14 cellular contexts compared by ENCODE assay signal in the genomic region with DNA sequence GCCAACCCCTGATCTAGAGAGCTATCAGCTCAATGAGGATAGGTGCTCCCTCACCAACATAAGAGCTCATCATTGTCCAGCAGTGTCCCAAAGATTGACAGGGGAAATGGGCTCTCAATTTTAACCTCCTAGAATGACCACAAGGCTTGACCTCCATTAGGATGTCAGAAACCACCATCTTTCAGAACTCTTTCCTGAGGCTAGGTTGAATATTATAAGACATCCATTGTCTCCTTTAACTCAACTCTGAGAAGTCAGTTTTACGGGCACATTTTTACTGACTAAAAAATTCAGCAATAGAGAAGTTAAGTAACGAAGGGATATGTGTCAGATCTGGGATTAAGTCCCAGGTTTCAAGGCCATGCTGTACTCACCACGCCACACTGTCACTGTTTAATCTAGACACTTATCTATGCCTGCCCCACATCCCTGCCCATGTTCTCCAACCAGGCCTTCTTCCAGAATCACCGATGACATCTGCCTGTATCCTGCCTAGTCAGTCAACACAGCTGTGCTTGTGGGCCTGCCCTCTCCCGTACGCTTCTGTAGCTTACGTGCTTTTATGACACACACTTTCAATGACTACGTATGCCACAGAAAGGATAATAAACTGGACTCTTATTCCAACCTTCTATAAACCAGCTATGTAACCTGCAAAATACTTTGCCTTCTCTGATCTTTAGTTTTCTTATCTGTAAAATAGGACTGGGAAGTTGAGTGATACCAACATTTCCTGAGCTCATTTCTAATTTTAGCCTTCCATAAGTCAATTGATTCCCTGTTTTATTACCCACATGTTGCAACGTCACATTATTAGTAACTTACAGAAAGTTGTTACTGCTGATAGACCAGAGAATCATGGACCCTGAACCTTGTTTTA. TPM values are rescaled to one million over a fixed set of nuclear protein-coding genes. Genes with fewer than 3 reads are reported as not detected.
DNase-seq lines count a peak whose midpoint lies in the region; ATAC-seq and TF ChIP-seq lines count a peak whose summit lies in the region.
"Had no signal": no experiment of that assay in that cellular context is flagged by ENCODE, and none has a peak within 500 bp of the region (broad histone marks: within the 10 kb centered on the region; RNA-seq: fewer than 3 reads in every experiment).

No MANE protein-coding gene starts in this region.

- no peaks in the 10 kb centered on the region for H3K27me3 ChIP-seq in BJ (ENCODE audit: control insufficient read depth, insufficient read depth, low read length)
- H3K27me3 ChIP-seq in IMR-90 (ENCODE audit: control insufficient read depth, insufficient read depth, low read length) = no peaks in the 10 kb centered on the region

- H3K4me2 ChIP-seq in IMR-90 (ENCODE audit: low read depth, low read length) = no peak overlapping the region
- H3K4me2 ChIP-seq: PC-9 had no signal

- H2BK120ac ChIP-seq in IMR-90 (ENCODE audit: low read depth, low read length) = peak overlapping the region; percentile 10; the same call in 1 of the 2 replicates

- H3K4me1 Mint-ChIP-seq in stimulated activated naive CD8-positive, alpha-beta T cell treated with anti-CD3 and anti-CD28 coated beads, Interleukin-15, amount 100 ng/mL, for 72 hours = no peaks in the 10 kb centered on the region
- H3K4me1 Mint-ChIP-seq: activated naive CD8-positive, alpha-beta T cell treated with anti-CD3 and anti-CD28 coated beads, Interleukin-2, amount 10 ng/mL, durations not matched to agents 7 days and 5 days; CD4-positive, alpha-beta memory T cell had no signal

- H4K91ac ChIP-seq in IMR-90 (ENCODE audit: insufficient read depth, low read depth, low read length) = peak overlapping the region; percentile 20; the same call in 1 of the 2 replicates

- H2AK5ac ChIP-seq in IMR-90 (ENCODE audit: low read depth, low read length) = peak overlapping the region; percentile 67

- no peaks in the 10 kb centered on the region for H4K20me1 ChIP-seq in IMR-90 (ENCODE audit: insufficient read depth, low read length)

- no peaks in the 10 kb centered on the region for H3K9me3 ChIP-seq in IMR-90 (ENCODE audit: control insufficient read depth, insufficient read depth, low read length)

- H3K9me1 ChIP-seq in IMR-90 (ENCODE audit: insufficient read depth, low read length) = peaks cover 3% of the 10 kb centered on the region; the same call in 1 of the 2 replicates

- peak overlapping the region; percentile 43 for H2BK5ac ChIP-seq in IMR-90 (ENCODE audit: low read depth, low read length, poor library complexity, severe bottlenecking)

- CTCF ChIA-PET in BJ (lab: Yijun Ruan, JAX) (interaction anchor here (1.2 to 2.3 kb wide), 3 partner anchors 9 to 16 kb away, joined by 4 read pairs; no protein-coding TSS in a partner anchor), IMR-90 (lab: Yijun Ruan, JAX) (interaction anchor here (0.5 to 0.6 kb wide), 2 partner anchors 151 to 191 kb away, joined by 3 read pairs; no protein-coding TSS in a partner anchor)

- peak overlapping the region; percentile 14; the same call in 1 of the 2 replicates for H3K18ac ChIP-seq in IMR-90 (ENCODE audit: low read depth, low read length)

- no CpG with 5 or more reads among the region's 9 CpGs for WGBS in IMR-90 (ENCODE audit: extremely low coverage in 2 of 2, insufficient read length in 1 of 2), 2 experiments

- in situ Hi-C loops in IMR-90 (cut with MboI; ENCODE audit: low sequenced_read_pairs) = no loop called here
- in situ Hi-C loops in SK-MEL-5 (cut with HindIII; ENCODE audit: low pct_unique_long_range_greater_than_20kb, low sequenced_read_pairs) = no loop called here

- 0 out of 4 replicates have a peak overlapping the region, but pooled peaks of 1 of the 2 experiments have one; percentile 1 for H4K8ac ChIP-seq in IMR-90 (ENCODE audit: low read depth in 2 of 2, low read length in 2 of 2)

- POLR2A ChIA-PET in BJ (lab: Charles Lee) = interaction anchor here (0.6 to 0.7 kb wide), 2 partner anchors 401 to 1194 kb away, joined by 4 to 11 read pairs; no protein-coding TSS in a partner anchor
- POLR2A ChIA-PET in IMR-90 (lab: Charles Lee; ENCODE audit: unreplicated experiment) = no interaction called here

- H2BK15ac ChIP-seq in IMR-90 (ENCODE audit: low read depth, low read length) = peak overlapping the region; percentile 45; the same call in 1 of the 3 replicates

- DNase-seq in BJ (ENCODE audit: low read depth) (peak; percentile 11), IMR-90 (peak; percentile 93), SK-MEL-5 (ENCODE audit: low read depth, low spot score) (peak; percentile 20), iris pigment epithelial cell (ENCODE audit: low read depth) (peak; percentile 45), posterior cingulate gyrus (no peak)
- DNase-seq in stimulated activated naive CD8-positive, alpha-beta T cell treated with anti-CD3 and anti-CD28 coated beads, Interleukin-15, amount 100 ng/mL, for 72 hours = no peak
- DNase-seq: activated naive CD8-positive, alpha-beta T cell treated with anti-CD3 and anti-CD28 coated beads, Interleukin-2, amount 10 ng/mL, durations not matched to agents 7 days and 5 days; CD4-positive, alpha-beta memory T cell; head of caudate nucleus; left ventricle myocardium superior; PC-9 had no signal

- peaks cover under 1 to 2% of the 10 kb centered on the region in 2 donors for H3K9me3 Mint-ChIP-seq in stimulated activated naive CD8-positive, alpha-beta T cell treated with anti-CD3 and anti-CD28 coated beads, Interleukin-15, amount 100 ng/mL, for 72 hours
- H3K9me3 Mint-ChIP-seq: activated naive CD8-positive, alpha-beta T cell treated with anti-CD3 and anti-CD28 coated beads, Interleukin-2, amount 10 ng/mL, durations not matched to agents 7 days and 5 days had no signal

- H2BK20ac ChIP-seq in IMR-90 (ENCODE audit: low read depth, low read length) = peak overlapping the region; percentile 41

- H3K27me3 Mint-ChIP-seq in stimulated activated naive CD8-positive, alpha-beta T cell treated with anti-CD3 and anti-CD28 coated beads, Interleukin-15, amount 100 ng/mL, for 72 hours = peaks cover 27% of the 10 kb centered on the region

- TF ChIP-seq POLR2A in IMR-90 (IDR thresholded peaks at IDR 0.05; ENCODE audit: low read depth, low read length) = no peak

- no peak overlapping the region for H2AK9ac ChIP-seq in IMR-90 (replicated peaks; ENCODE audit: low read depth, low read length, poor library complexity)

- no peaks in the 10 kb centered on the region for H3K79me1 ChIP-seq in IMR-90 (ENCODE audit: low read depth in 1 of 2, low read length in 2 of 2)

- no peak overlapping the region for H3K9ac ChIP-seq in IMR-90 (ENCODE audit: low read depth, low read length)

- dilution Hi-C loops in IMR-90 (cut with HindIII; ENCODE audit: low sequenced_read_pairs, unreplicated experiment) = no loop called here

- no peak for TF ChIP-seq RAD21 in IMR-90 (IDR thresholded peaks at IDR 0.05; ENCODE audit: low read length)

- peak overlapping the region; percentile 56 for H2AFZ ChIP-seq in IMR-90 (replicated peaks; ENCODE audit: low read length, poor library complexity)
- H2AFZ ChIP-seq: PC-9 had no signal

- ATAC-seq in IMR-90 (ENCODE audit: low read depth) = peak; percentile 41
- ATAC-seq in GM18498 (IDR thresholded peaks at IDR 0.05; ENCODE audit: unreplicated experiment) = no peak
- ATAC-seq in GM21723 (IDR thresholded peaks at IDR 0.05; ENCODE audit: unreplicated experiment) = no peak
- no peak for ATAC-seq in stimulated activated naive CD8-positive, alpha-beta T cell treated with anti-CD3 and anti-CD28 coated beads, Interleukin-15, amount 100 ng/mL, for 72 hours
- ATAC-seq: left ventricle myocardium superior had no signal

- intact Hi-C loops in IMR-90 (cut with micrococcal nuclease) = no loop called here
- intact Hi-C loops in posterior cingulate gyrus (cut with DNase I) = no loop called here

- no peaks in the 10 kb centered on the region for H3K36me3 ChIP-seq in BJ (ENCODE audit: control insufficient read depth, insufficient read depth, low read length)
- H3K36me3 ChIP-seq in IMR-90 (ENCODE audit: control insufficient read depth, insufficient read depth, low read length) = no peaks in the 10 kb centered on the region

- H3K56ac ChIP-seq in IMR-90 (ENCODE audit: extremely low read depth, insufficient read depth, low read length) = no peak overlapping the region

- no peak overlapping the region for H3K27ac ChIP-seq in IMR-90 (ENCODE audit: insufficient read depth, low read length)
- H3K27ac ChIP-seq: PC-9 had no signal

- peak overlapping the region; percentile 4; the same call in 1 of the 2 replicates for H3K4ac ChIP-seq in IMR-90 (ENCODE audit: low read depth, low read length)

- no peak overlapping the region for H3K4me3 Mint-ChIP-seq in stimulated activated naive CD8-positive, alpha-beta T cell treated with anti-CD3 and anti-CD28 coated beads, Interleukin-15, amount 100 ng/mL, for 72 hours
- H3K4me3 Mint-ChIP-seq: activated naive CD8-positive, alpha-beta T cell treated with anti-CD3 and anti-CD28 coated beads, Interleukin-2, amount 10 ng/mL, durations not matched to agents 7 days and 5 days; CD4-positive, alpha-beta memory T cell had no signal

- H3K4me3 ChIP-seq in BJ (ENCODE audit: low read depth, low read length) (no peak overlapping the region), IMR-90 (ENCODE audit: insufficient read depth, low read depth, low read length) (no peak overlapping the region)
- H3K4me3 ChIP-seq: PC-9 had no signal

- H4K5ac ChIP-seq in IMR-90 (ENCODE audit: low read depth, low read length) = no peak overlapping the region

- TF ChIP-seq CTCF in BJ (IDR thresholded peaks at IDR 0.05; ENCODE audit: insufficient read depth, low read depth, low read length) (no peak), IMR-90 (conservative IDR thresholded peaks at IDR 0.05; ENCODE audit: low read depth, low read length) (no peak)

- H3K14ac ChIP-seq in IMR-90 (replicated peaks; ENCODE audit: low read depth, low read length) = peak overlapping the region; percentile 39

- H3K4me1 ChIP-seq in IMR-90 (ENCODE audit: control insufficient read depth, insufficient read depth, low read length) = no peaks in the 10 kb centered on the region; the same call in 1 of the 2 replicates

- BruUV-seq in IMR-90 (replicated peaks; lab: Mats Ljungman, UMichigan) = no TSS peak

- H3K23ac ChIP-seq in IMR-90 (ENCODE audit: low read depth, low read length) = no peak overlapping the region

- no peak overlapping the region for H3K27ac Mint-ChIP-seq in stimulated activated naive CD8-positive, alpha-beta T cell treated with anti-CD3 and anti-CD28 coated beads, Interleukin-15, amount 100 ng/mL, for 72 hours
- H3K27ac Mint-ChIP-seq: activated naive CD8-positive, alpha-beta T cell treated with anti-CD3 and anti-CD28 coated beads, Interleukin-2, amount 10 ng/mL, durations not matched to agents 7 days and 5 days; CD4-positive, alpha-beta memory T cell had no signal

RNA-seq across cellular contexts. Expression of a gene that starts 17.2 kb away (rescaled TPM):
- polyA plus RNA-seq in BJ (2011; rRNA removed) (not detected in 2 replicates), IMR-90 (2012; rRNA removed) (not detected in 2 replicates)
- not detected in 2 replicates for polyA minus RNA-seq in BJ (2011; rRNA and poly(A)+ RNA removed)
- total RNA-seq in IMR-90 (2012; rRNA removed) = not detected in 2 replicates
- polyA plus RNA-seq in IMR-90 (2012; cell fraction: cytosol; rRNA removed) = not detected in 2 replicates
- 0.05 and 0.07 TPM in 2 replicates for polyA plus RNA-seq in IMR-90 (2012; cell fraction: nucleus; rRNA removed; ENCODE audit: low replicate concordance)
- total RNA-seq in SK-MEL-5 (2014; rRNA removed; shearing (Covaris generic)) = 0.03 TPM in 1 of 2 replicates, not detected in the other
- 0.06 and 0.12 TPM in 2 replicates for polyA plus RNA-seq in SK-MEL-5 (2015; cell fraction: cytosol; rRNA removed)
- polyA plus RNA-seq in SK-MEL-5 (2015; cell fraction: nucleus; rRNA removed) = not detected in 2 replicates
- total RNA-seq: activated naive CD8-positive, alpha-beta T cell treated with anti-CD3 and anti-CD28 coated beads, Interleukin-2, amount 10 ng/mL, durations not matched to agents 7 days and 5 days; CD4-positive, alpha-beta memory T cell; left ventricle myocardium superior; omental fat pad; PC-9 had no signal
- polyA plus RNA-seq: CD4-positive, alpha-beta memory T cell had no signal

Comparison
In these comparisons a context has a peak if more than half of its experiments do, and no peak if none do; other contexts are left out.
1. DNase-seq: peak in BJ (single experiment), IMR-90 (single experiment), SK-MEL-5 (single experiment) and iris pigment epithelial cell (single experiment); none in posterior cingulate gyrus (0 of 10) and stimulated activated naive CD8-positive, alpha-beta T cell treated with anti-CD3 and anti-CD28 coated beads, Interleukin-15, amount 100 ng/mL, for 72 hours (0 of 2).